1 cellular context compared by ENCODE assay signal in the genomic region with DNA sequence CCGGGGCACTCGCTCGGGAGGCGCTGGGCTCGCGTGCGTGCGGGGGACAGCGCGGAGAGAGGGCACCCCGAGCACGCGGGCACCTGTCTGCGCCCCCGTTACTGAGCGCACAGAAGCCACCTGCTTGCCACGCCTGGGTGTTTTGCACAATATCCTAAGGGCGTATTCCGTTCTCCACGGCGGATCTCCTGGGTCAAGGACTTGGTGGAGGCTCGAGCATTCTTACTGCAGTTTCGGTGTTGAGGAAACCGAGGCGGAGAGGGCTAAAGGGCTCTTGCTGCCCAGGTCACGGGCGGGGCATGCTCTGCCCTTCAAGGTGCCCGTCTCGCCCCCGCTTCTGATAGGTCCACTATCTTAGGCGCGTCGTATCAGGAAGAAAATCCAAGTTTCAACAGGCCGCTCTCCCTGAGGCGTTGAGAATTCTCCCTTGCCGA.
TF ChIP-seq lines count a peak whose summit lies in the region.

No MANE protein-coding gene starts in this region.

TF ChIP-seq in K562, 482 proteins besides CTCF, POLR2A, EP300 and RAD21 (continued from another document):
- TF ChIP-seq, protein P1, sequence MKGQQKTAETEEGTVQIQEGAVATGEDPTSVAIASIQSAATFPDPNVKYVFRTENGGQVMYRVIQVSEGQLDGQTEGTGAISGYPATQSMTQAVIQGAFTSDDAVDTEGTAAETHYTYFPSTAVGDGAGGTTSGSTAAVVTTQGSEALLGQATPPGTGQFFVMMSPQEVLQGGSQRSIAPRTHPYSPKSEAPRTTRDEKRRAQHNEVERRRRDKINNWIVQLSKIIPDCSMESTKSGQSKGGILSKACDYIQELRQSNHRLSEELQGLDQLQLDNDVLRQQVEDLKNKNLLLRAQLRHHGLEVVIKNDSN (CRISPR knock-in tag; IDR thresholded peaks at IDR 0.05): peak; percentile 27; the same call in 1 of the 2 replicates
- TF ChIP-seq, protein P2, sequence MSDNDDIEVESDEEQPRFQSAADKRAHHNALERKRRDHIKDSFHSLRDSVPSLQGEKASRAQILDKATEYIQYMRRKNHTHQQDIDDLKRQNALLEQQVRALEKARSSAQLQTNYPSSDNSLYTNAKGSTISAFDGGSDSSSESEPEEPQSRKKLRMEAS (CRISPR knock-in tag; IDR thresholded peaks at IDR 0.05): peak; percentile 65
- TF ChIP-seq, protein P3, sequence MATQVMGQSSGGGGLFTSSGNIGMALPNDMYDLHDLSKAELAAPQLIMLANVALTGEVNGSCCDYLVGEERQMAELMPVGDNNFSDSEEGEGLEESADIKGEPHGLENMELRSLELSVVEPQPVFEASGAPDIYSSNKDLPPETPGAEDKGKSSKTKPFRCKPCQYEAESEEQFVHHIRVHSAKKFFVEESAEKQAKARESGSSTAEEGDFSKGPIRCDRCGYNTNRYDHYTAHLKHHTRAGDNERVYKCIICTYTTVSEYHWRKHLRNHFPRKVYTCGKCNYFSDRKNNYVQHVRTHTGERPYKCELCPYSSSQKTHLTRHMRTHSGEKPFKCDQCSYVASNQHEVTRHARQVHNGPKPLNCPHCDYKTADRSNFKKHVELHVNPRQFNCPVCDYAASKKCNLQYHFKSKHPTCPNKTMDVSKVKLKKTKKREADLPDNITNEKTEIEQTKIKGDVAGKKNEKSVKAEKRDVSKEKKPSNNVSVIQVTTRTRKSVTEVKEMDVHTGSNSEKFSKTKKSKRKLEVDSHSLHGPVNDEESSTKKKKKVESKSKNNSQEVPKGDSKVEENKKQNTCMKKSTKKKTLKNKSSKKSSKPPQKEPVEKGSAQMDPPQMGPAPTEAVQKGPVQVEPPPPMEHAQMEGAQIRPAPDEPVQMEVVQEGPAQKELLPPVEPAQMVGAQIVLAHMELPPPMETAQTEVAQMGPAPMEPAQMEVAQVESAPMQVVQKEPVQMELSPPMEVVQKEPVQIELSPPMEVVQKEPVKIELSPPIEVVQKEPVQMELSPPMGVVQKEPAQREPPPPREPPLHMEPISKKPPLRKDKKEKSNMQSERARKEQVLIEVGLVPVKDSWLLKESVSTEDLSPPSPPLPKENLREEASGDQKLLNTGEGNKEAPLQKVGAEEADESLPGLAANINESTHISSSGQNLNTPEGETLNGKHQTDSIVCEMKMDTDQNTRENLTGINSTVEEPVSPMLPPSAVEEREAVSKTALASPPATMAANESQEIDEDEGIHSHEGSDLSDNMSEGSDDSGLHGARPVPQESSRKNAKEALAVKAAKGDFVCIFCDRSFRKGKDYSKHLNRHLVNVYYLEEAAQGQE (CRISPR knock-in tag; IDR thresholded peaks at IDR 0.05; ENCODE audit: low read depth): 0 out of 2 replicates have a peak, but pooled peaks have one; percentile 29
- TF ChIP-seq, protein P4, sequence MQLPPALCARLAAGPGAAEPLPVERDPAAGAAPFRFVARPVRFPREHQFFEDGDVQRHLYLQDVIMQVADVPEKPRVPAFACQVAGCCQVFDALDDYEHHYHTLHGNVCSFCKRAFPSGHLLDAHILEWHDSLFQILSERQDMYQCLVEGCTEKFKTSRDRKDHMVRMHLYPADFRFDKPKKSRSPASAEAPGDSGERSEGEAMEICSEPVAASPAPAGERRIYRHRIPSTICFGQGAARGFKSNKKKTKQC (CRISPR knock-in tag; IDR thresholded peaks at IDR 0.05): no peak
- TF ChIP-seq TFAM (CRISPR knock-in tag; conservative IDR thresholded peaks at IDR 0.05): no peak
- peak; percentile 6 for TF ChIP-seq SAP30 (IDR thresholded peaks at IDR 0.05; ENCODE audit: borderline replicate concordance, insufficient read depth, low read depth, low read length, poor library complexity, severe bottlenecking)
- TF ChIP-seq FOXA3 (CRISPR knock-in tag; conservative IDR thresholded peaks at IDR 0.05 in 1 of 2, IDR thresholded peaks at IDR 0.05 in 1 of 2): 0 out of 4 replicates have a peak, but pooled peaks of 1 of the 2 experiments have one; percentile 34
- TF ChIP-seq, protein P5, sequence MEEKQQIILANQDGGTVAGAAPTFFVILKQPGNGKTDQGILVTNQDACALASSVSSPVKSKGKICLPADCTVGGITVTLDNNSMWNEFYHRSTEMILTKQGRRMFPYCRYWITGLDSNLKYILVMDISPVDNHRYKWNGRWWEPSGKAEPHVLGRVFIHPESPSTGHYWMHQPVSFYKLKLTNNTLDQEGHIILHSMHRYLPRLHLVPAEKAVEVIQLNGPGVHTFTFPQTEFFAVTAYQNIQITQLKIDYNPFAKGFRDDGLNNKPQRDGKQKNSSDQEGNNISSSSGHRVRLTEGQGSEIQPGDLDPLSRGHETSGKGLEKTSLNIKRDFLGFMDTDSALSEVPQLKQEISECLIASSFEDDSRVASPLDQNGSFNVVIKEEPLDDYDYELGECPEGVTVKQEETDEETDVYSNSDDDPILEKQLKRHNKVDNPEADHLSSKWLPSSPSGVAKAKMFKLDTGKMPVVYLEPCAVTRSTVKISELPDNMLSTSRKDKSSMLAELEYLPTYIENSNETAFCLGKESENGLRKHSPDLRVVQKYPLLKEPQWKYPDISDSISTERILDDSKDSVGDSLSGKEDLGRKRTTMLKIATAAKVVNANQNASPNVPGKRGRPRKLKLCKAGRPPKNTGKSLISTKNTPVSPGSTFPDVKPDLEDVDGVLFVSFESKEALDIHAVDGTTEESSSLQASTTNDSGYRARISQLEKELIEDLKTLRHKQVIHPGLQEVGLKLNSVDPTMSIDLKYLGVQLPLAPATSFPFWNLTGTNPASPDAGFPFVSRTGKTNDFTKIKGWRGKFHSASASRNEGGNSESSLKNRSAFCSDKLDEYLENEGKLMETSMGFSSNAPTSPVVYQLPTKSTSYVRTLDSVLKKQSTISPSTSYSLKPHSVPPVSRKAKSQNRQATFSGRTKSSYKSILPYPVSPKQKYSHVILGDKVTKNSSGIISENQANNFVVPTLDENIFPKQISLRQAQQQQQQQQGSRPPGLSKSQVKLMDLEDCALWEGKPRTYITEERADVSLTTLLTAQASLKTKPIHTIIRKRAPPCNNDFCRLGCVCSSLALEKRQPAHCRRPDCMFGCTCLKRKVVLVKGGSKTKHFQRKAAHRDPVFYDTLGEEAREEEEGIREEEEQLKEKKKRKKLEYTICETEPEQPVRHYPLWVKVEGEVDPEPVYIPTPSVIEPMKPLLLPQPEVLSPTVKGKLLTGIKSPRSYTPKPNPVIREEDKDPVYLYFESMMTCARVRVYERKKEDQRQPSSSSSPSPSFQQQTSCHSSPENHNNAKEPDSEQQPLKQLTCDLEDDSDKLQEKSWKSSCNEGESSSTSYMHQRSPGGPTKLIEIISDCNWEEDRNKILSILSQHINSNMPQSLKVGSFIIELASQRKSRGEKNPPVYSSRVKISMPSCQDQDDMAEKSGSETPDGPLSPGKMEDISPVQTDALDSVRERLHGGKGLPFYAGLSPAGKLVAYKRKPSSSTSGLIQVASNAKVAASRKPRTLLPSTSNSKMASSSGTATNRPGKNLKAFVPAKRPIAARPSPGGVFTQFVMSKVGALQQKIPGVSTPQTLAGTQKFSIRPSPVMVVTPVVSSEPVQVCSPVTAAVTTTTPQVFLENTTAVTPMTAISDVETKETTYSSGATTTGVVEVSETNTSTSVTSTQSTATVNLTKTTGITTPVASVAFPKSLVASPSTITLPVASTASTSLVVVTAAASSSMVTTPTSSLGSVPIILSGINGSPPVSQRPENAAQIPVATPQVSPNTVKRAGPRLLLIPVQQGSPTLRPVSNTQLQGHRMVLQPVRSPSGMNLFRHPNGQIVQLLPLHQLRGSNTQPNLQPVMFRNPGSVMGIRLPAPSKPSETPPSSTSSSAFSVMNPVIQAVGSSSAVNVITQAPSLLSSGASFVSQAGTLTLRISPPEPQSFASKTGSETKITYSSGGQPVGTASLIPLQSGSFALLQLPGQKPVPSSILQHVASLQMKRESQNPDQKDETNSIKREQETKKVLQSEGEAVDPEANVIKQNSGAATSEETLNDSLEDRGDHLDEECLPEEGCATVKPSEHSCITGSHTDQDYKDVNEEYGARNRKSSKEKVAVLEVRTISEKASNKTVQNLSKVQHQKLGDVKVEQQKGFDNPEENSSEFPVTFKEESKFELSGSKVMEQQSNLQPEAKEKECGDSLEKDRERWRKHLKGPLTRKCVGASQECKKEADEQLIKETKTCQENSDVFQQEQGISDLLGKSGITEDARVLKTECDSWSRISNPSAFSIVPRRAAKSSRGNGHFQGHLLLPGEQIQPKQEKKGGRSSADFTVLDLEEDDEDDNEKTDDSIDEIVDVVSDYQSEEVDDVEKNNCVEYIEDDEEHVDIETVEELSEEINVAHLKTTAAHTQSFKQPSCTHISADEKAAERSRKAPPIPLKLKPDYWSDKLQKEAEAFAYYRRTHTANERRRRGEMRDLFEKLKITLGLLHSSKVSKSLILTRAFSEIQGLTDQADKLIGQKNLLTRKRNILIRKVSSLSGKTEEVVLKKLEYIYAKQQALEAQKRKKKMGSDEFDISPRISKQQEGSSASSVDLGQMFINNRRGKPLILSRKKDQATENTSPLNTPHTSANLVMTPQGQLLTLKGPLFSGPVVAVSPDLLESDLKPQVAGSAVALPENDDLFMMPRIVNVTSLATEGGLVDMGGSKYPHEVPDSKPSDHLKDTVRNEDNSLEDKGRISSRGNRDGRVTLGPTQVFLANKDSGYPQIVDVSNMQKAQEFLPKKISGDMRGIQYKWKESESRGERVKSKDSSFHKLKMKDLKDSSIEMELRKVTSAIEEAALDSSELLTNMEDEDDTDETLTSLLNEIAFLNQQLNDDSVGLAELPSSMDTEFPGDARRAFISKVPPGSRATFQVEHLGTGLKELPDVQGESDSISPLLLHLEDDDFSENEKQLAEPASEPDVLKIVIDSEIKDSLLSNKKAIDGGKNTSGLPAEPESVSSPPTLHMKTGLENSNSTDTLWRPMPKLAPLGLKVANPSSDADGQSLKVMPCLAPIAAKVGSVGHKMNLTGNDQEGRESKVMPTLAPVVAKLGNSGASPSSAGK (IDR thresholded peaks at IDR 0.05): peak; percentile 48; the same call in 1 of the 2 replicates
- peak; percentile 16 for TF ChIP-seq FIP1L1 (IDR thresholded peaks at IDR 0.05; ENCODE audit: low read depth, low read length, poor library complexity, severe bottlenecking)
- 0 out of 2 replicates have a peak, but pooled peaks have one; percentile 1 for TF ChIP-seq BHLHE40 (IDR thresholded peaks at IDR 0.05; ENCODE audit: low read length)
- TF ChIP-seq, protein P6, sequence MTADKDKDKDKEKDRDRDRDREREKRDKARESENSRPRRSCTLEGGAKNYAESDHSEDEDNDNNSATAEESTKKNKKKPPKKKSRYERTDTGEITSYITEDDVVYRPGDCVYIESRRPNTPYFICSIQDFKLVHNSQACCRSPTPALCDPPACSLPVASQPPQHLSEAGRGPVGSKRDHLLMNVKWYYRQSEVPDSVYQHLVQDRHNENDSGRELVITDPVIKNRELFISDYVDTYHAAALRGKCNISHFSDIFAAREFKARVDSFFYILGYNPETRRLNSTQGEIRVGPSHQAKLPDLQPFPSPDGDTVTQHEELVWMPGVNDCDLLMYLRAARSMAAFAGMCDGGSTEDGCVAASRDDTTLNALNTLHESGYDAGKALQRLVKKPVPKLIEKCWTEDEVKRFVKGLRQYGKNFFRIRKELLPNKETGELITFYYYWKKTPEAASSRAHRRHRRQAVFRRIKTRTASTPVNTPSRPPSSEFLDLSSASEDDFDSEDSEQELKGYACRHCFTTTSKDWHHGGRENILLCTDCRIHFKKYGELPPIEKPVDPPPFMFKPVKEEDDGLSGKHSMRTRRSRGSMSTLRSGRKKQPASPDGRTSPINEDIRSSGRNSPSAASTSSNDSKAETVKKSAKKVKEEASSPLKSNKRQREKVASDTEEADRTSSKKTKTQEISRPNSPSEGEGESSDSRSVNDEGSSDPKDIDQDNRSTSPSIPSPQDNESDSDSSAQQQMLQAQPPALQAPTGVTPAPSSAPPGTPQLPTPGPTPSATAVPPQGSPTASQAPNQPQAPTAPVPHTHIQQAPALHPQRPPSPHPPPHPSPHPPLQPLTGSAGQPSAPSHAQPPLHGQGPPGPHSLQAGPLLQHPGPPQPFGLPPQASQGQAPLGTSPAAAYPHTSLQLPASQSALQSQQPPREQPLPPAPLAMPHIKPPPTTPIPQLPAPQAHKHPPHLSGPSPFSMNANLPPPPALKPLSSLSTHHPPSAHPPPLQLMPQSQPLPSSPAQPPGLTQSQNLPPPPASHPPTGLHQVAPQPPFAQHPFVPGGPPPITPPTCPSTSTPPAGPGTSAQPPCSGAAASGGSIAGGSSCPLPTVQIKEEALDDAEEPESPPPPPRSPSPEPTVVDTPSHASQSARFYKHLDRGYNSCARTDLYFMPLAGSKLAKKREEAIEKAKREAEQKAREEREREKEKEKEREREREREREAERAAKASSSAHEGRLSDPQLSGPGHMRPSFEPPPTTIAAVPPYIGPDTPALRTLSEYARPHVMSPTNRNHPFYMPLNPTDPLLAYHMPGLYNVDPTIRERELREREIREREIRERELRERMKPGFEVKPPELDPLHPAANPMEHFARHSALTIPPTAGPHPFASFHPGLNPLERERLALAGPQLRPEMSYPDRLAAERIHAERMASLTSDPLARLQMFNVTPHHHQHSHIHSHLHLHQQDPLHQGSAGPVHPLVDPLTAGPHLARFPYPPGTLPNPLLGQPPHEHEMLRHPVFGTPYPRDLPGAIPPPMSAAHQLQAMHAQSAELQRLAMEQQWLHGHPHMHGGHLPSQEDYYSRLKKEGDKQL (CRISPR knock-in tag; IDR thresholded peaks at IDR 0.05; ENCODE audit: borderline replicate concordance): no peak
- TF ChIP-seq ZBTB17 (CRISPR knock-in tag; IDR thresholded peaks at IDR 0.05): 0 out of 2 replicates have a peak, but pooled peaks have one; percentile 53
- TF ChIP-seq, protein P7, sequence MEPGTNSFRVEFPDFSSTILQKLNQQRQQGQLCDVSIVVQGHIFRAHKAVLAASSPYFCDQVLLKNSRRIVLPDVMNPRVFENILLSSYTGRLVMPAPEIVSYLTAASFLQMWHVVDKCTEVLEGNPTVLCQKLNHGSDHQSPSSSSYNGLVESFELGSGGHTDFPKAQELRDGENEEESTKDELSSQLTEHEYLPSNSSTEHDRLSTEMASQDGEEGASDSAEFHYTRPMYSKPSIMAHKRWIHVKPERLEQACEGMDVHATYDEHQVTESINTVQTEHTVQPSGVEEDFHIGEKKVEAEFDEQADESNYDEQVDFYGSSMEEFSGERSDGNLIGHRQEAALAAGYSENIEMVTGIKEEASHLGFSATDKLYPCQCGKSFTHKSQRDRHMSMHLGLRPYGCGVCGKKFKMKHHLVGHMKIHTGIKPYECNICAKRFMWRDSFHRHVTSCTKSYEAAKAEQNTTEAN (CRISPR knock-in tag; IDR thresholded peaks at IDR 0.05): 0 out of 2 replicates have a peak, but pooled peaks have one; percentile 49
- TF ChIP-seq, protein P8, sequence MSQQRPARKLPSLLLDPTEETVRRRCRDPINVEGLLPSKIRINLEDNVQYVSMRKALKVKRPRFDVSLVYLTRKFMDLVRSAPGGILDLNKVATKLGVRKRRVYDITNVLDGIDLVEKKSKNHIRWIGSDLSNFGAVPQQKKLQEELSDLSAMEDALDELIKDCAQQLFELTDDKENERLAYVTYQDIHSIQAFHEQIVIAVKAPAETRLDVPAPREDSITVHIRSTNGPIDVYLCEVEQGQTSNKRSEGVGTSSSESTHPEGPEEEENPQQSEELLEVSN (IDR thresholded peaks at IDR 0.05; ENCODE audit: borderline replicate concordance in 1 of 2, extremely low read depth in 1 of 2, insufficient read depth in 1 of 2, insufficient read length in 1 of 2, low read depth in 1 of 2, low read length in 1 of 2, poor library complexity in 1 of 2, severe bottlenecking in 1 of 2): peak in 1 of 2 experiments; percentile 40
- peak; percentile 1; the same call in 1 of the 2 replicates for TF ChIP-seq HNRNPL (IDR thresholded peaks at IDR 0.05; ENCODE audit: low read depth, low read length)
- TF ChIP-seq GABPA (tag; conservative IDR thresholded peaks at IDR 0.05; ENCODE audit: low read depth): no peak
- TF ChIP-seq FOXP1 (CRISPR knock-in tag; IDR thresholded peaks at IDR 0.05): 0 out of 2 replicates have a peak, but pooled peaks have one; percentile 9
